1 cellular context compared by ENCODE assay signal in the genomic region with DNA sequence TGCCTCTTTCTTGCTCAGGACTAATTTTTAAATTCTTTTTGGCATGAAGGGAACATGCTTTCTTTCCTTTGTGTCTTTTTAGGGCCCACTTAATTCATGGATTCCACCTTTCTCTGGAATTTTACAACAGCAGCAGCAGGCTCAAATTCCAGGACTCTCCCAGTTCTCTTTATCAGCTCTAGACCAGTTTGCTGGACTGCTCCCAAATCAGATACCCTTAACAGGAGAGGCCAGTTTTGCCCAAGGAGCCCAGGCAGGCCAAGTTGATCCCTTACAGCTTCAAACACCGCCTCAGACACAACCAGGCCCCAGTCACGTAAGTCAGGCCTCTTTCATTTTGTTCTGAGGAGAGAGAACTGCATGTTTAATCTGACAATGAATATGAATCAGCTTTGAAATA.
TF ChIP-seq lines count a peak whose summit lies in the region.

No MANE protein-coding gene starts in this region.

TF ChIP-seq in WTC11, 78 proteins besides CTCF, POLR2A, EP300 and RAD21 (continued from another document):
- no peak for TF ChIP-seq USF2 (CRISPR knock-in tag; IDR thresholded peaks at IDR 0.05)
- TF ChIP-seq, protein P1, sequence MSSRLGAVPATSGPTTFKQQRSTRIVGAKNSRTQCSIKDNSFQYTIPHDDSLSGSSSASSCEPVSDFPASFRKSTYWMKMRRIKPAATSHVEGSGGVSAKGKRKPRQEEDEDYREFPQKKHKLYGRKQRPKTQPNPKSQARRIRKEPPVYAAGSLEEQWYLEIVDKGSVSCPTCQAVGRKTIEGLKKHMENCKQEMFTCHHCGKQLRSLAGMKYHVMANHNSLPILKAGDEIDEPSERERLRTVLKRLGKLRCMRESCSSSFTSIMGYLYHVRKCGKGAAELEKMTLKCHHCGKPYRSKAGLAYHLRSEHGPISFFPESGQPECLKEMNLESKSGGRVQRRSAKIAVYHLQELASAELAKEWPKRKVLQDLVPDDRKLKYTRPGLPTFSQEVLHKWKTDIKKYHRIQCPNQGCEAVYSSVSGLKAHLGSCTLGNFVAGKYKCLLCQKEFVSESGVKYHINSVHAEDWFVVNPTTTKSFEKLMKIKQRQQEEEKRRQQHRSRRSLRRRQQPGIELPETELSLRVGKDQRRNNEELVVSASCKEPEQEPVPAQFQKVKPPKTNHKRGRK (CRISPR knock-in tag; IDR thresholded peaks at IDR 0.05; ENCODE audit: borderline replicate concordance) = no peak
- no peak for TF ChIP-seq TEAD1 (CRISPR knock-in tag; IDR thresholded peaks at IDR 0.05)
- no peak for TF ChIP-seq CBFB (CRISPR knock-in tag; IDR thresholded peaks at IDR 0.05; ENCODE audit: low read depth)
- TF ChIP-seq ZNF396 (CRISPR knock-in tag; IDR thresholded peaks at IDR 0.05; ENCODE audit: borderline replicate concordance) = no peak
- TF ChIP-seq ZNF425 (CRISPR knock-in tag; conservative IDR thresholded peaks at IDR 0.05) = no peak
